In genomic region chr18:45738660-45739059, GRCh38 we compare ENCODE assay signal across 22 cellular contexts. TPM values are rescaled to one million over a fixed set of nuclear protein-coding genes. Genes with fewer than 3 reads are reported as not detected.
DNase-seq lines count a peak whose midpoint lies in the region; ATAC-seq and TF ChIP-seq lines count a peak whose summit lies in the region.
"Had no signal": no experiment of that assay in that cellular context is flagged by ENCODE, and none has a peak within 500 bp of the region (broad histone marks: within the 10 kb centered on the region; RNA-seq: fewer than 3 reads in every experiment).

No MANE protein-coding gene starts in this region.

- H3K79me2 ChIP-seq in SK-N-SH (ENCODE audit: insufficient read depth), result no peaks in the 10 kb centered on the region

- H4K20me1 ChIP-seq in SK-N-SH (ENCODE audit: insufficient read depth), result no peaks in the 10 kb centered on the region

- H2AFZ ChIP-seq in SK-N-SH (ENCODE audit: low read depth), result no peak overlapping the region

- H3K36me3 Mint-ChIP-seq in progenitor cell of endocrine pancreas (ENCODE audit: insufficient read depth), result no peaks in the 10 kb centered on the region
- H3K36me3 Mint-ChIP-seq: brain; natural killer cell treated with Interleukin-12 subunit alpha and Interleukin-12 subunit beta and Interleukin-15 and Interleukin-18, amount 100 ng/mL, for 72 hours had no signal

- DNase-seq in SK-N-SH, result no peak
- DNase-seq in M059J (ENCODE audit: low read depth), result peak; percentile 17
- peak; percentile 9 for DNase-seq in dermis blood vessel endothelial cell
- no peak for DNase-seq in progenitor cell of endocrine pancreas (ENCODE audit: low spot score, unreplicated experiment)
- DNase-seq in stimulated activated naive CD8-positive, alpha-beta T cell treated with anti-CD3 and anti-CD28 coated beads, Interleukin-15, amount 100 ng/mL, for 72 hours, result no peak
- no peak for DNase-seq in NCI-H748 (lab: John Stamatoyannopoulos, UW; ENCODE audit: unreplicated experiment)
- DNase-seq in uterus, result no peak
- DNase-seq: activated CD4-positive, alpha-beta T cell treated with anti-CD3 and anti-CD28 coated beads, Interleukin-2, amount 50 U/mL, for 1 hour; activated CD8-positive, alpha-beta memory T cell treated with anti-CD3 and anti-CD28 coated beads, Interleukin-2, amount 50 U/mL, for 4 hours; C1 segment of cervical spinal cord; cortex of kidney; foreskin melanocyte; KBM-7; NCI-H1092; NCI-H2081; NCI-H524; pancreas had no signal

- H3K4me2 ChIP-seq in SK-N-SH, result no peak overlapping the region

- no peaks in the 10 kb centered on the region for H3K9me3 ChIP-seq in SK-N-SH
- no peaks in the 10 kb centered on the region for H3K9me3 ChIP-seq in uterus
- H3K9me3 ChIP-seq: pancreas, vagina had no signal

- ATAC-seq in SK-N-SH treated with all-trans-retinoic acid at 6 μM for 48 hours, result no peak
- no peak for ATAC-seq in stimulated activated naive CD8-positive, alpha-beta T cell treated with anti-CD3 and anti-CD28 coated beads, Interleukin-15, amount 100 ng/mL, for 72 hours
- ATAC-seq: natural killer cell treated with Interleukin-12 subunit alpha and Interleukin-12 subunit beta and Interleukin-15 and Interleukin-18, amount 100 ng/mL, for 72 hours; pancreas had no signal

- no peaks in the 10 kb centered on the region for H3K36me3 ChIP-seq in SK-N-SH (replicated peaks in 1 of 2; ENCODE audit: control insufficient read depth in 1 of 2, insufficient read depth in 2 of 2, low read length in 1 of 2)
- no peaks in the 10 kb centered on the region for H3K36me3 ChIP-seq in uterus
- H3K36me3 ChIP-seq: pancreas, vagina had no signal

- peak overlapping the region; percentile 82 for H3K27ac Mint-ChIP-seq in progenitor cell of endocrine pancreas
- no peak overlapping the region for H3K27ac Mint-ChIP-seq in stimulated activated naive CD8-positive, alpha-beta T cell treated with anti-CD3 and anti-CD28 coated beads, Interleukin-15, amount 100 ng/mL, for 72 hours
- H3K27ac Mint-ChIP-seq: brain; natural killer cell treated with Interleukin-12 subunit alpha and Interleukin-12 subunit beta and Interleukin-15 and Interleukin-18, amount 100 ng/mL, for 72 hours had no signal

- CTCF ChIA-PET in SK-N-SH (lab: Yijun Ruan, JAX), result interaction anchor here (0.7 to 3.5 kb wide), 6 partner anchors 9 to 1256 kb away, joined by 3 to 20 read pairs (median 4); partner anchors contain the start of gene SLC14A1

- H3K27me3 ChIP-seq in SK-N-SH (ENCODE audit: insufficient read depth) (no peaks in the 10 kb centered on the region), uterus (no peaks in the 10 kb centered on the region)
- H3K27me3 ChIP-seq: pancreas, vagina had no signal

- POLR2A ChIA-PET in SK-N-SH (lab: Yijun Ruan, JAX), result no interaction called here

- TF ChIP-seq POLR2A in uterus (IDR thresholded peaks at IDR 0.05), result no peak

- intact Hi-C loops in uterus (cut with DNase I; ENCODE audit: low total_unique reads), result no loop called here

- TF ChIP-seq CTCF in SK-N-SH (IDR thresholded peaks at IDR 0.05) (0 out of 2 replicates have a peak, but pooled peaks have one; percentile 7), progenitor cell of endocrine pancreas (IDR thresholded peaks at IDR 0.05; ENCODE audit: unreplicated experiment) (no peak), uterus (IDR thresholded peaks at IDR 0.05) (no peak)

- H3K4me1 ChIP-seq in SK-N-SH (ENCODE audit: control insufficient read depth in 1 of 2, insufficient read depth in 2 of 2, low read depth in 1 of 2, low read length in 1 of 2) (peaks cover 0 to 4% of the 10 kb centered on the region in 2 experiments; a peak in 1 of 4 replicates), uterus (no peaks in the 10 kb centered on the region)
- H3K4me1 ChIP-seq: pancreas, vagina had no signal

- no peaks in the 10 kb centered on the region for H3F3A ChIP-seq in SK-N-SH (replicated peaks; ENCODE audit: insufficient read depth)

- H3K27ac ChIP-seq in SK-N-SH (ENCODE audit: low read depth in 2 of 2, low read length in 1 of 2) (no peak overlapping the region), uterus (no peak overlapping the region)
- H3K27ac ChIP-seq: pancreas, vagina had no signal

- H3K4me3 Mint-ChIP-seq in progenitor cell of endocrine pancreas (ENCODE audit: low read depth), result no peak overlapping the region
- H3K4me3 Mint-ChIP-seq in stimulated activated naive CD8-positive, alpha-beta T cell treated with anti-CD3 and anti-CD28 coated beads, Interleukin-15, amount 100 ng/mL, for 72 hours, result no peak overlapping the region
- H3K4me3 Mint-ChIP-seq: brain; natural killer cell treated with Interleukin-12 subunit alpha and Interleukin-12 subunit beta and Interleukin-15 and Interleukin-18, amount 100 ng/mL, for 72 hours had no signal

- no peaks in the 10 kb centered on the region for H3K9me2 ChIP-seq in SK-N-SH

- H3K4me3 ChIP-seq in SK-N-SH (ENCODE audit: low read depth in 2 of 2, low read length in 1 of 2), result no peak overlapping the region
- no peak overlapping the region for H3K4me3 ChIP-seq in uterus
- H3K4me3 ChIP-seq: pancreas, vagina had no signal

- H3K27me3 Mint-ChIP-seq in progenitor cell of endocrine pancreas, result peaks cover 15% of the 10 kb centered on the region
- H3K27me3 Mint-ChIP-seq in stimulated activated naive CD8-positive, alpha-beta T cell treated with anti-CD3 and anti-CD28 coated beads, Interleukin-15, amount 100 ng/mL, for 72 hours, result no peaks in the 10 kb centered on the region
- H3K27me3 Mint-ChIP-seq: natural killer cell treated with Interleukin-12 subunit alpha and Interleukin-12 subunit beta and Interleukin-15 and Interleukin-18, amount 100 ng/mL, for 72 hours had no signal

- no peaks in the 10 kb centered on the region for H3K9me3 Mint-ChIP-seq in progenitor cell of endocrine pancreas (ENCODE audit: low read depth)
- no peaks in the 10 kb centered on the region for H3K9me3 Mint-ChIP-seq in stimulated activated naive CD8-positive, alpha-beta T cell treated with anti-CD3 and anti-CD28 coated beads, Interleukin-15, amount 100 ng/mL, for 72 hours
- H3K9me3 Mint-ChIP-seq: natural killer cell treated with Interleukin-12 subunit alpha and Interleukin-12 subunit beta and Interleukin-15 and Interleukin-18, amount 100 ng/mL, for 72 hours had no signal

- no peak overlapping the region for H3K9ac ChIP-seq in SK-N-SH

- no peaks in the 10 kb centered on the region for H3K4me1 Mint-ChIP-seq in progenitor cell of endocrine pancreas (ENCODE audit: low read depth)
- no peaks in the 10 kb centered on the region for H3K4me1 Mint-ChIP-seq in stimulated activated naive CD8-positive, alpha-beta T cell treated with anti-CD3 and anti-CD28 coated beads, Interleukin-15, amount 100 ng/mL, for 72 hours

- TF ChIP-seq RAD21 in SK-N-SH (IDR thresholded peaks at IDR 0.05; ENCODE audit: low read length), result peak; percentile 13; the same call in 1 of the 2 replicates

- TF ChIP-seq EP300 in SK-N-SH (IDR thresholded peaks at IDR 0.05; ENCODE audit: borderline replicate concordance in 1 of 2, low read depth in 1 of 2, low read length in 1 of 2), result no peak

TF ChIP-seq in SK-N-SH, 30 proteins besides CTCF, POLR2A, EP300 and RAD21 (continues in another document):
- TF ChIP-seq RXRA (IDR thresholded peaks at IDR 0.05; ENCODE audit: borderline replicate concordance, low read depth) (no peak), MEF2A (IDR thresholded peaks at IDR 0.05; ENCODE audit: borderline replicate concordance, low read depth) (no peak), JUND (IDR thresholded peaks at IDR 0.05) (no peak), MAX (IDR thresholded peaks at IDR 0.05; ENCODE audit: low read depth) (no peak), USF2 (IDR thresholded peaks at IDR 0.05; ENCODE audit: borderline replicate concordance, low read depth, low read length) (no peak), RCOR1 (IDR thresholded peaks at IDR 0.05; ENCODE audit: low read length) (no peak), FOXJ3 (CRISPR knock-in tag; IDR thresholded peaks at IDR 0.05) (no peak)

TF ChIP-seq in SK-N-SH treated with all-trans-retinoic acid at 6 μM for 48 hours, 23 proteins besides CTCF, POLR2A, EP300 and RAD21:
- no peak for TF ChIP-seq ESRRG (CRISPR knock-in tag; IDR thresholded peaks at IDR 0.05)

RNA-seq across cellular contexts. Expression of gene SLC14A1, which starts 14.7 kb away (rescaled TPM):
- 2.4 and 4.5 TPM in 2 replicates for polyA plus RNA-seq in SK-N-SH (2012; rRNA removed)
- polyA plus RNA-seq in SK-N-SH (2012; cell fraction: cytosol; rRNA removed), result 1.7 and 2.0 TPM in 2 replicates
- polyA plus RNA-seq in SK-N-SH (2012; cell fraction: nucleus; rRNA removed), result 5.2 and 9.4 TPM in 2 replicates
- total RNA-seq in M059J (2014; rRNA removed; shearing (Covaris generic)), result 4.6 and 4.8 TPM in 2 replicates
- total RNA-seq in dermis blood vessel endothelial cell, result not detected in 2 replicates
- total RNA-seq in progenitor cell of endocrine pancreas, result 0.31 and 0.50 TPM in 2 replicates
- total RNA-seq in uterus, result 10 to 100 TPM in 1 of 4 donors, under 1 TPM in 1, not detected in 2; 0.95 to 26.0 TPM
- total RNA-seq: A673 had no signal

Comparison
In these comparisons a context has a peak if more than half of its experiments do, and no peak if none do; other contexts are left out.
1. DNase-seq: peak in M059J (single experiment) and dermis blood vessel endothelial cell (single experiment); none in SK-N-SH (single experiment), progenitor cell of endocrine pancreas (single experiment), stimulated activated naive CD8-positive, alpha-beta T cell treated with anti-CD3 and anti-CD28 coated beads, Interleukin-15, amount 100 ng/mL, for 72 hours (0 of 2), NCI-H748 (single experiment) and uterus (0 of 2).